Comparison of ENCODE assay signal across 14 cellular contexts in the genomic region with DNA sequence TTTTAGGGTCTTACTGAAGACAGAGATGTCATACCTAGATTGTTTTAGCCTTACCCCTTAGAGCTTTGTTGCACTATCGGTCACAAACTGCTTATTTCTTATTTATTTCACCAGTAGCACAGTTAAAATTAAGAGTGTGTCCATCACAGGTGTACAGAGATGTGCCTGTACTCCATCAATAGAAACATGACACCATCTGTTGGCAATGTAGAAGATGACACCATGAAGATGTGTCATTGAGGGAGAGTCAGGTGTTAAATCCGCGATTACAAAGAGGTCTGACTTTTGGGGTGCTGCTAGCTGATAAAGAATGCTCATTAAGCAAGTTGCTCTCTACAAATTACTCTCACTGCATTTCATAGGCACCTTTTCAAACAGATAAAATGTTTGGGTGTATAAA.
A peak's percentile ranks its signal among the peaks of the same experiment; 100 is the strongest.
DNase-seq lines count a peak whose midpoint lies in the region; ATAC-seq and TF ChIP-seq lines count a peak whose summit lies in the region.
"Had no signal": no experiment of that assay in that cellular context is flagged by ENCODE, and none has a peak within 500 bp of the region (broad histone marks: within the 10 kb centered on the region; RNA-seq: fewer than 3 reads in every experiment).

No MANE protein-coding gene starts in this region.

- no peak overlapping the region for H3K4me2 ChIP-seq in SK-N-SH

- no peak overlapping the region for H3K27ac ChIP-seq in SK-N-SH (ENCODE audit: low read depth in 2 of 2, low read length in 1 of 2)
- H3K27ac ChIP-seq: right lobe of liver, vagina had no signal

- WGBS in SK-N-SH (ENCODE audit: low lambda C conversion rate), result 95% methylated on average over 3 of the region's 3 CpGs

- H4K20me1 ChIP-seq in SK-N-SH (ENCODE audit: insufficient read depth), result no peaks in the 10 kb centered on the region

- H3K27ac Mint-ChIP-seq in brain, result peak overlapping the region; percentile 79 to 95 (median 85)
- H3K27ac Mint-ChIP-seq: activated B cell treated with CpG ODN at 0.5 μM for 24 hours had no signal

- TF ChIP-seq RAD21 in SK-N-SH (IDR thresholded peaks at IDR 0.05; ENCODE audit: low read length), result peak; percentile 21; the same call in 1 of the 2 replicates

- H3K4me1 Mint-ChIP-seq in brain, result peaks cover 46% of the 10 kb centered on the region
- H3K4me1 Mint-ChIP-seq: activated B cell treated with CpG ODN at 0.5 μM for 24 hours had no signal

- H3K9me2 ChIP-seq in SK-N-SH, result no peaks in the 10 kb centered on the region; the same call in 1 of the 2 replicates

- H3K36me3 Mint-ChIP-seq in brain, result peaks cover 53% of the 10 kb centered on the region

- TF ChIP-seq CTCF in SK-N-SH (IDR thresholded peaks at IDR 0.05) (no peak), brain (conservative IDR thresholded peaks at IDR 0.05) (peak in 1 of 2 experiments; percentile 18)

- POLR2A ChIA-PET in SK-N-SH (lab: Yijun Ruan, JAX), result no interaction called here

- H3K9me3 Mint-ChIP-seq in brain, result no peaks in the 10 kb centered on the region
- H3K9me3 Mint-ChIP-seq: activated B cell treated with CpG ODN at 0.5 μM for 24 hours; activated T-helper 1 cell treated with anti-CD3 and anti-CD28 coated beads, Interleukin-12 subunit alpha, Interleukin-12 subunit beta, Interleukin-2, Interleukin-4 antibody, amounts not matched to agents 30 ng/mL and 10 ng/mL and 1 ng/mL, durations not matched to agents 14 hours and 24 hours and 36 hours had no signal

- no peaks in the 10 kb centered on the region for H3K79me2 ChIP-seq in SK-N-SH (ENCODE audit: insufficient read depth)

- no peak overlapping the region for H3K9ac ChIP-seq in SK-N-SH

- CTCF ChIA-PET in SK-N-SH (lab: Yijun Ruan, JAX), result interaction anchor here (0.8 to 1.0 kb wide), 2 partner anchors 13 to 55 kb away, joined by 3 read pairs; no protein-coding TSS in a partner anchor

- DNase-seq in SK-N-SH, result no peak
- peak; percentile 22 for DNase-seq in pons (ENCODE audit: low spot score)
- no peak for DNase-seq in UCSD-AML1 (lab: John Stamatoyannopoulos, UW; ENCODE audit: unreplicated experiment)
- DNase-seq: activated B cell treated with CpG ODN at 0.5 μM for 24 hours, foreskin melanocyte, NCI-H1048, right lobe of liver had no signal

- H3K4me1 ChIP-seq in SK-N-SH (ENCODE audit: control insufficient read depth in 1 of 2, insufficient read depth in 2 of 2, low read depth in 1 of 2, low read length in 1 of 2), result no peaks in the 10 kb centered on the region; a peak in 2 of 4 replicates
- H3K4me1 ChIP-seq: right lobe of liver, vagina had no signal

- no peak for ATAC-seq in SK-N-SH treated with all-trans-retinoic acid at 6 μM for 48 hours
- peak; percentile 44 for ATAC-seq in HG03469 (IDR thresholded peaks at IDR 0.05; ENCODE audit: unreplicated experiment)
- no peak for ATAC-seq in HG03159 (IDR thresholded peaks at IDR 0.05; ENCODE audit: unreplicated experiment)
- ATAC-seq in HG03097 (IDR thresholded peaks at IDR 0.05; ENCODE audit: low FRiP score, unreplicated experiment), result no peak
- ATAC-seq: right lobe of liver had no signal

- no peaks in the 10 kb centered on the region for H3K27me3 Mint-ChIP-seq in brain
- H3K27me3 Mint-ChIP-seq: activated B cell treated with CpG ODN at 0.5 μM for 24 hours had no signal

- no peaks in the 10 kb centered on the region for H3F3A ChIP-seq in SK-N-SH (replicated peaks; ENCODE audit: insufficient read depth)

- H3K4me3 Mint-ChIP-seq in brain, result peak overlapping the region in 3 of 5 experiments; percentile 8 to 47 (median 31)
- H3K4me3 Mint-ChIP-seq: activated B cell treated with CpG ODN at 0.5 μM for 24 hours; activated T-helper 1 cell treated with anti-CD3 and anti-CD28 coated beads, Interleukin-12 subunit alpha, Interleukin-12 subunit beta, Interleukin-2, Interleukin-4 antibody, amounts not matched to agents 30 ng/mL and 10 ng/mL and 1 ng/mL, durations not matched to agents 14 hours and 24 hours and 36 hours had no signal

- H3K27me3 ChIP-seq in SK-N-SH (ENCODE audit: insufficient read depth), result no peaks in the 10 kb centered on the region
- H3K27me3 ChIP-seq: right lobe of liver, vagina had no signal

- H3K9me3 ChIP-seq in SK-N-SH, result no peaks in the 10 kb centered on the region
- H3K9me3 ChIP-seq: right lobe of liver, vagina had no signal

- H2AFZ ChIP-seq in SK-N-SH (ENCODE audit: low read depth), result no peak overlapping the region

- peaks cover 0 to 3% of the 10 kb centered on the region in 2 experiments for H3K36me3 ChIP-seq in SK-N-SH (replicated peaks in 1 of 2; ENCODE audit: control insufficient read depth in 1 of 2, insufficient read depth in 2 of 2, low read length in 1 of 2)

- H3K4me3 ChIP-seq in SK-N-SH (ENCODE audit: low read depth in 2 of 2, low read length in 1 of 2), result no peak overlapping the region
- H3K4me3 ChIP-seq: right lobe of liver, vagina had no signal

- TF ChIP-seq EP300 in SK-N-SH (IDR thresholded peaks at IDR 0.05; ENCODE audit: borderline replicate concordance in 1 of 2, low read depth in 1 of 2, low read length in 1 of 2), result no peak

TF ChIP-seq in SK-N-SH, 30 proteins besides CTCF, POLR2A, EP300 and RAD21 (continues in another document):
- TF ChIP-seq FOXJ3 (CRISPR knock-in tag; IDR thresholded peaks at IDR 0.05), result no peak
- TF ChIP-seq, protein P1, sequence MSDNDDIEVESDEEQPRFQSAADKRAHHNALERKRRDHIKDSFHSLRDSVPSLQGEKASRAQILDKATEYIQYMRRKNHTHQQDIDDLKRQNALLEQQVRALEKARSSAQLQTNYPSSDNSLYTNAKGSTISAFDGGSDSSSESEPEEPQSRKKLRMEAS (IDR thresholded peaks at IDR 0.05; ENCODE audit: low read depth), result no peak
- TF ChIP-seq FOXM1 (IDR thresholded peaks at IDR 0.05; ENCODE audit: low read depth), result no peak
- TF ChIP-seq, protein P2, sequence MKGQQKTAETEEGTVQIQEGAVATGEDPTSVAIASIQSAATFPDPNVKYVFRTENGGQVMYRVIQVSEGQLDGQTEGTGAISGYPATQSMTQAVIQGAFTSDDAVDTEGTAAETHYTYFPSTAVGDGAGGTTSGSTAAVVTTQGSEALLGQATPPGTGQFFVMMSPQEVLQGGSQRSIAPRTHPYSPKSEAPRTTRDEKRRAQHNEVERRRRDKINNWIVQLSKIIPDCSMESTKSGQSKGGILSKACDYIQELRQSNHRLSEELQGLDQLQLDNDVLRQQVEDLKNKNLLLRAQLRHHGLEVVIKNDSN (IDR thresholded peaks at IDR 0.05; ENCODE audit: borderline replicate concordance, low read depth), result no peak
- TF ChIP-seq RFX5 (IDR thresholded peaks at IDR 0.05; ENCODE audit: low read length), result no peak
- no peak for TF ChIP-seq RCOR1 (IDR thresholded peaks at IDR 0.05; ENCODE audit: low read length)
- TF ChIP-seq, protein P3, sequence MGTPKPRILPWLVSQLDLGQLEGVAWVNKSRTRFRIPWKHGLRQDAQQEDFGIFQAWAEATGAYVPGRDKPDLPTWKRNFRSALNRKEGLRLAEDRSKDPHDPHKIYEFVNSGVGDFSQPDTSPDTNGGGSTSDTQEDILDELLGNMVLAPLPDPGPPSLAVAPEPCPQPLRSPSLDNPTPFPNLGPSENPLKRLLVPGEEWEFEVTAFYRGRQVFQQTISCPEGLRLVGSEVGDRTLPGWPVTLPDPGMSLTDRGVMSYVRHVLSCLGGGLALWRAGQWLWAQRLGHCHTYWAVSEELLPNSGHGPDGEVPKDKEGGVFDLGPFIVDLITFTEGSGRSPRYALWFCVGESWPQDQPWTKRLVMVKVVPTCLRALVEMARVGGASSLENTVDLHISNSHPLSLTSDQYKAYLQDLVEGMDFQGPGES (IDR thresholded peaks at IDR 0.05; ENCODE audit: low read depth, low read length), result no peak
- TF ChIP-seq YY1 (IDR thresholded peaks at IDR 0.05; ENCODE audit: low read depth), result no peak

TF ChIP-seq in SK-N-SH treated with all-trans-retinoic acid at 6 μM for 48 hours, 23 proteins besides CTCF, POLR2A, EP300 and RAD21 (continues in another document):
- TF ChIP-seq OSR1 (CRISPR knock-in tag; IDR thresholded peaks at IDR 0.05) (no peak), ARNTL (CRISPR knock-in tag; IDR thresholded peaks at IDR 0.05; ENCODE audit: borderline replicate concordance, low read depth) (no peak), ZFP3 (CRISPR knock-in tag; IDR thresholded peaks at IDR 0.05) (no peak), ZNF8 (CRISPR knock-in tag; IDR thresholded peaks at IDR 0.05) (no peak), SNAI2 (CRISPR knock-in tag; IDR thresholded peaks at IDR 0.05) (no peak), GLIS3 (CRISPR knock-in tag; IDR thresholded peaks at IDR 0.05) (no peak), ZNF70 (CRISPR knock-in tag; IDR thresholded peaks at IDR 0.05) (no peak)
- TF ChIP-seq, protein P4, sequence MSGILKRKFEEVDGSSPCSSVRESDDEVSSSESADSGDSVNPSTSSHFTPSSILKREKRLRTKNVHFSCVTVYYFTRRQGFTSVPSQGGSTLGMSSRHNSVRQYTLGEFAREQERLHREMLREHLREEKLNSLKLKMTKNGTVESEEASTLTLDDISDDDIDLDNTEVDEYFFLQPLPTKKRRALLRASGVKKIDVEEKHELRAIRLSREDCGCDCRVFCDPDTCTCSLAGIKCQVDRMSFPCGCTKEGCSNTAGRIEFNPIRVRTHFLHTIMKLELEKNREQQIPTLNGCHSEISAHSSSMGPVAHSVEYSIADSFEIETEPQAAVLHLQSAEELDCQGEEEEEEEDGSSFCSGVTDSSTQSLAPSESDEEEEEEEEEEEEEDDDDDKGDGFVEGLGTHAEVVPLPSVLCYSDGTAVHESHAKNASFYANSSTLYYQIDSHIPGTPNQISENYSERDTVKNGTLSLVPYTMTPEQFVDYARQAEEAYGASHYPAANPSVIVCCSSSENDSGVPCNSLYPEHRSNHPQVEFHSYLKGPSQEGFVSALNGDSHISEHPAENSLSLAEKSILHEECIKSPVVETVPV (CRISPR knock-in tag; IDR thresholded peaks at IDR 0.05), result no peak
- TF ChIP-seq, protein P5, sequence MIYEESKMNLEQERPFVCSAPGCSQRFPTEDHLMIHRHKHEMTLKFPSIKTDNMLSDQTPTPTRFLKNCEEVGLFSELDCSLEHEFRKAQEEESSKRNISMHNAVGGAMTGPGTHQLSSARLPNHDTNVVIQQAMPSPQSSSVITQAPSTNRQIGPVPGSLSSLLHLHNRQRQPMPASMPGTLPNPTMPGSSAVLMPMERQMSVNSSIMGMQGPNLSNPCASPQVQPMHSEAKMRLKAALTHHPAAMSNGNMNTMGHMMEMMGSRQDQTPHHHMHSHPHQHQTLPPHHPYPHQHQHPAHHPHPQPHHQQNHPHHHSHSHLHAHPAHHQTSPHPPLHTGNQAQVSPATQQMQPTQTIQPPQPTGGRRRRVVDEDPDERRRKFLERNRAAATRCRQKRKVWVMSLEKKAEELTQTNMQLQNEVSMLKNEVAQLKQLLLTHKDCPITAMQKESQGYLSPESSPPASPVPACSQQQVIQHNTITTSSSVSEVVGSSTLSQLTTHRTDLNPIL (CRISPR knock-in tag; IDR thresholded peaks at IDR 0.05; ENCODE audit: low read depth), result no peak
